21 cellular contexts compared by ENCODE assay signal in the genomic region with DNA sequence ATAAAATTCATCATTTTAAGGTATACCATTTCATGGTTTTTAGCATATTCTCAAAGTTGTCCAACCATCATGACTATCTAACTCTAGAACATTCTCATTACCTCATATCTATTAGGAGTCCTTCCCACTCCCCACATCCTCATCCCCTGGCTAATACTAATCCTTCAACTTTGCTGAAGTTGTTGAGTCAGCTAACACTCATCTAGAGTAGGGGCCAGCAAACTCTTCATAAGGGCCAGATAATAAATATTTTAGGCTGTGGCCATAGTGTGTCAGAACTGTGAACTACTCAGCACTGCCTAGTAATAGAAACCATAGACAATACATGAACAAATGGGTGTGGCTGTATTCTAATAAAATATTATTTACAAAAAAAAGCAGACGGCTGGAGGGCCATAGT. TPM values are rescaled to one million over a fixed set of nuclear protein-coding genes. Genes with fewer than 3 reads are reported as not detected.
DNase-seq lines count a peak whose midpoint lies in the region; FAIRE-seq and TF ChIP-seq lines count a peak whose summit lies in the region.
"Had no signal": no experiment of that assay in that cellular context is flagged by ENCODE, and none has a peak within 500 bp of the region (broad histone marks: within the 10 kb centered on the region; RNA-seq: fewer than 3 reads in every experiment).

No MANE protein-coding gene starts in this region.

- POLR2A ChIA-PET in RWPE1 (lab: Yijun Ruan, JAX; ENCODE audit: low non-redundant PET): no interaction called here
- POLR2A ChIA-PET in Caco-2 (lab: Charles Lee): no interaction called here

- H3K9me3 Mint-ChIP-seq in endothelial cell (ENCODE audit: unreplicated experiment): no peaks in the 10 kb centered on the region
- no peaks in the 10 kb centered on the region for H3K9me3 Mint-ChIP-seq in activated naive CD4-positive, alpha-beta T cell treated with anti-CD3 and anti-CD28 coated beads for 36 hours
- no peaks in the 10 kb centered on the region for H3K9me3 Mint-ChIP-seq in Caco-2 (ENCODE audit: unreplicated experiment)
- H3K9me3 Mint-ChIP-seq: immature natural killer cell; naive thymus-derived CD8-positive, alpha-beta T cell had no signal

- H3K27me3 ChIP-seq in mesenchymal stem cell (ENCODE audit: control insufficient read depth in 1 of 2, insufficient read depth in 1 of 2, low read length in 2 of 2): no peaks in the 10 kb centered on the region
- H3K27me3 ChIP-seq in Caco-2 (replicated peaks; ENCODE audit: control insufficient read depth, insufficient read depth, low read length): no peaks in the 10 kb centered on the region

- no peak overlapping the region for H2BK12ac ChIP-seq in mesenchymal stem cell (ENCODE audit: low read length in 2 of 2)

- no peak overlapping the region for H2AK5ac ChIP-seq in mesenchymal stem cell (ENCODE audit: low read length, severe bottlenecking)

- intact Hi-C loops in activated naive CD4-positive, alpha-beta T cell treated with anti-CD3 and anti-CD28 coated beads for 36 hours (cut with micrococcal nuclease): no loop called here
- intact Hi-C loops in Caco-2 (cut with micrococcal nuclease; ENCODE audit: unreplicated experiment): loop anchor here (5.0 kb wide), 1 partner anchor 82 kb away; no protein-coding TSS in a partner anchor

- DNase-seq in EL (peak; percentile 60), RCC 7860 (ENCODE audit: low spot score) (peak; percentile 71), endothelial cell (ENCODE audit: low spot score) (no peak), mesenchymal stem cell (no peak), NCI-H1417 (lab: John Stamatoyannopoulos, UW) (no peak), RWPE1 (ENCODE audit: low spot score) (no peak), Caco-2 (no peak)
- DNase-seq in activated naive CD4-positive, alpha-beta T cell treated with anti-CD3 and anti-CD28 coated beads for 36 hours: no peak
- DNase-seq: activated naive CD4-positive, alpha-beta T cell treated with Interleukin-2 at 50 U/mL for 16 hours; AML-193; dermis blood vessel endothelial cell; GDM1; head of caudate nucleus; immature natural killer cell; naive thymus-derived CD8-positive, alpha-beta T cell; NCI-H1436; OCI-M1; stimulated activated CD4-positive, alpha-beta T cell treated with anti-CD3 and anti-CD28 coated beads, Interleukin-2, amount 100 ng/mL, for 48 hours had no signal

- CTCF ChIA-PET in activated naive CD4-positive, alpha-beta T cell treated with anti-CD3 and anti-CD28 coated beads for 36 hours (lab: Charles Lee): no interaction called here
- CTCF ChIA-PET in RWPE1 (lab: Yijun Ruan, JAX): interaction anchor here (0.6 kb wide), 1 partner anchor 848 kb away, joined by 7 read pairs; no protein-coding TSS in a partner anchor
- CTCF ChIA-PET in Caco-2 (lab: Charles Lee): no interaction called here

- H3K27me3 Mint-ChIP-seq in endothelial cell (ENCODE audit: unreplicated experiment) (no peaks in the 10 kb centered on the region), Caco-2 (ENCODE audit: insufficient read depth, unreplicated experiment) (no peaks in the 10 kb centered on the region)
- H3K27me3 Mint-ChIP-seq in activated naive CD4-positive, alpha-beta T cell treated with anti-CD3 and anti-CD28 coated beads for 36 hours (ENCODE audit: low read depth): no peaks in the 10 kb centered on the region
- H3K27me3 Mint-ChIP-seq: naive thymus-derived CD8-positive, alpha-beta T cell had no signal

- H3K4me3 Mint-ChIP-seq in endothelial cell (ENCODE audit: unreplicated experiment) (peak overlapping the region; percentile 13), Caco-2 (ENCODE audit: unreplicated experiment) (no peak overlapping the region)
- H3K4me3 Mint-ChIP-seq in activated naive CD4-positive, alpha-beta T cell treated with anti-CD3 and anti-CD28 coated beads for 36 hours: no peak overlapping the region
- H3K4me3 Mint-ChIP-seq: immature natural killer cell; naive thymus-derived CD8-positive, alpha-beta T cell had no signal

- H3K23ac ChIP-seq in mesenchymal stem cell (ENCODE audit: low read length in 2 of 2): no peak overlapping the region

- H4K91ac ChIP-seq in mesenchymal stem cell (ENCODE audit: low read length): no peak overlapping the region

- no peak overlapping the region for H2BK120ac ChIP-seq in mesenchymal stem cell (ENCODE audit: low read depth, low read length)

- H3K9me3 ChIP-seq in mesenchymal stem cell (ENCODE audit: control insufficient read depth, low read length): no peaks in the 10 kb centered on the region
- H3K9me3 ChIP-seq in Caco-2: no peaks in the 10 kb centered on the region

- no peak overlapping the region for H2AFZ ChIP-seq in mesenchymal stem cell (ENCODE audit: low read depth, low read length)
- H2AFZ ChIP-seq: parathyroid adenoma had no signal

- TF ChIP-seq CTCF in endothelial cell (IDR thresholded peaks at IDR 0.05; ENCODE audit: unreplicated experiment) (no peak), RWPE1 (conservative IDR thresholded peaks at IDR 0.05; ENCODE audit: low read depth) (no peak), Caco-2 (IDR thresholded peaks at IDR 0.05; ENCODE audit: insufficient read depth in 1 of 2, low read depth in 1 of 2, low read length in 1 of 2, severe bottlenecking in 1 of 2, unreplicated experiment in 1 of 2) (no peak)

- H3K18ac ChIP-seq in mesenchymal stem cell (ENCODE audit: low read depth in 1 of 2, low read length in 2 of 2): no peak overlapping the region

- peak; percentile 54 for FAIRE-seq in RCC 7860 (lab: Jason Lieb, UNC)
- FAIRE-seq: GM12891 had no signal

- BruUV-seq in Caco-2 (replicated peaks; lab: Mats Ljungman, UMichigan): no TSS peak

- H3K4me3 ChIP-seq in mesenchymal stem cell (ENCODE audit: insufficient read depth in 1 of 2, low read depth in 1 of 2, low read length in 2 of 2) (no peak overlapping the region), Caco-2 (ENCODE audit: low read depth, low read length) (no peak overlapping the region)
- H3K4me3 ChIP-seq: lung had no signal

- H3K27ac ChIP-seq in mesenchymal stem cell (ENCODE audit: low read length, poor library complexity, severe bottlenecking) (no peak overlapping the region), RWPE1 (no peak overlapping the region)
- H3K27ac ChIP-seq: parathyroid adenoma had no signal

- H3K36me3 ChIP-seq in mesenchymal stem cell (ENCODE audit: control insufficient read depth in 1 of 2, insufficient read depth in 2 of 2, low read depth in 1 of 2, low read length in 2 of 2) (peaks cover 40 to 85% of the 10 kb centered on the region in 2 experiments), Caco-2 (ENCODE audit: control insufficient read depth, insufficient read depth, low read length) (no peaks in the 10 kb centered on the region; the same call in 1 of the 2 replicates)

- no peak overlapping the region for H2BK15ac ChIP-seq in mesenchymal stem cell (ENCODE audit: low read depth, poor library complexity, severe bottlenecking)

- no peak overlapping the region for H3K4ac ChIP-seq in mesenchymal stem cell (ENCODE audit: low read depth in 1 of 2, low read length in 2 of 2)

- H3K36me3 Mint-ChIP-seq in endothelial cell (ENCODE audit: low read depth, unreplicated experiment): peaks cover 30% of the 10 kb centered on the region
- H3K36me3 Mint-ChIP-seq in activated naive CD4-positive, alpha-beta T cell treated with anti-CD3 and anti-CD28 coated beads for 36 hours (ENCODE audit: low read depth): peaks cover 4% of the 10 kb centered on the region
- peaks cover 34% of the 10 kb centered on the region for H3K36me3 Mint-ChIP-seq in Caco-2 (ENCODE audit: insufficient read depth, unreplicated experiment)

- peak overlapping the region; percentile 62 for H3K9ac ChIP-seq in mesenchymal stem cell (ENCODE audit: low read length)
- H3K9ac ChIP-seq: parathyroid adenoma had no signal

- H3K4me1 ChIP-seq in mesenchymal stem cell (ENCODE audit: control insufficient read depth, insufficient read depth, low read depth, low read length): peaks cover 11% of the 10 kb centered on the region
- peaks cover 9% of the 10 kb centered on the region; the same call in 1 of the 2 replicates for H3K4me1 ChIP-seq in Caco-2
- H3K4me1 ChIP-seq: parathyroid adenoma had no signal

- H3K79me1 ChIP-seq in mesenchymal stem cell (replicated peaks; ENCODE audit: low read length, poor library complexity, severe bottlenecking): peaks cover 4% of the 10 kb centered on the region

- no peak overlapping the region for H4K8ac ChIP-seq in mesenchymal stem cell (ENCODE audit: low read length)

- no CpG with 5 or more reads among the region's 1 CpG for WGBS in mesenchymal stem cell

- H3K4me2 ChIP-seq in mesenchymal stem cell (ENCODE audit: low read length, poor library complexity, severe bottlenecking): no peak overlapping the region

- H3K4me1 Mint-ChIP-seq in endothelial cell (ENCODE audit: unreplicated experiment): peaks cover 11% of the 10 kb centered on the region
- H3K4me1 Mint-ChIP-seq in activated naive CD4-positive, alpha-beta T cell treated with anti-CD3 and anti-CD28 coated beads for 36 hours (ENCODE audit: low read depth): peaks cover 24% of the 10 kb centered on the region
- peaks cover 6% of the 10 kb centered on the region for H3K4me1 Mint-ChIP-seq in Caco-2 (ENCODE audit: low read depth, unreplicated experiment)

- no peak overlapping the region for H3K14ac ChIP-seq in mesenchymal stem cell (ENCODE audit: low read length in 2 of 2)

- H3K27ac Mint-ChIP-seq in endothelial cell (ENCODE audit: unreplicated experiment) (no peak overlapping the region), Caco-2 (ENCODE audit: unreplicated experiment) (no peak overlapping the region)
- H3K27ac Mint-ChIP-seq in activated naive CD4-positive, alpha-beta T cell treated with anti-CD3 and anti-CD28 coated beads for 36 hours: no peak overlapping the region

- no peak overlapping the region for H2BK5ac ChIP-seq in mesenchymal stem cell (ENCODE audit: low read depth, low read length, poor library complexity, severe bottlenecking)

RNA-seq across cellular contexts. Expression of gene TOR3A, which starts 43.0 kb away (rescaled TPM):
- total RNA-seq in endothelial cell (ENCODE audit: unreplicated experiment): 15.2 TPM
- 15.8 TPM for polyA plus RNA-seq in mesenchymal stem cell (2013, experiment 1 of 2)
- polyA plus RNA-seq in mesenchymal stem cell (2013, experiment 2 of 2): 15.6 TPM
- 10 to 100 TPM; 35.8 to 39.2 TPM for total RNA-seq in activated naive CD4-positive, alpha-beta T cell treated with anti-CD3 and anti-CD28 coated beads for 36 hours
- total RNA-seq in Caco-2 (2022): 25.0 and 25.2 TPM in 2 replicates

Comparison
In these comparisons a context has a peak if more than half of its experiments do, and no peak if none do; other contexts are left out.
1. DNase-seq: peak in EL (single experiment) and RCC 7860 (single experiment); none in endothelial cell (single experiment), mesenchymal stem cell (single experiment), activated naive CD4-positive, alpha-beta T cell treated with anti-CD3 and anti-CD28 coated beads for 36 hours (single experiment), NCI-H1417 (0 of 3), RWPE1 (single experiment) and Caco-2 (0 of 2).